Comparison of ENCODE assay signal across 10 cellular contexts in the genomic region with DNA sequence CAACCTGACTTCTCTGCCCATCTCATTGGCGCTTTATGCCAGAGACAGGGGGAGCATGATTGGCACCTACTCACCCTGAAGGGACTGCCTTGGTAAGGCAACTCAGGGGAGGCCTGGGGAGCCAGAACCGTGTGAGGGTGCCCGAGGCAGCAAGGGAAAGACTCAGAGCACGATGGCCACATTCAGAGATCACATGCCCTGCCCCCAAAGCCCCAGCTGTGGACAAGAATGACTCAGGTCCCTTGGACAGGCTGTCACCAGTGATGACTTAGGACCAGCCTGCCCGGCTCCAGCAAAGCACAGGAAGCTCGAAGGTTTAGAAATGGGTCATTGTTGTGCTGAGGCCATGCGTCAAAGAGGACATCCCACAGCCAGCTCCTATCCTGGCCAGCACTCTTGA. TPM values are rescaled to one million over a fixed set of nuclear protein-coding genes. Genes with fewer than 3 reads are reported as not detected.
DNase-seq lines count a peak whose midpoint lies in the region; ATAC-seq, FAIRE-seq and TF ChIP-seq lines count a peak whose summit lies in the region.
"Had no signal": no experiment of that assay in that cellular context is flagged by ENCODE, and none has a peak within 500 bp of the region (broad histone marks: within the 10 kb centered on the region; RNA-seq: fewer than 3 reads in every experiment).

No MANE protein-coding gene starts in this region.

- in situ Hi-C loops in GM13976 (cut with MboI; ENCODE audit: low sequenced_read_pairs, unreplicated experiment): no loop called here

- H3K36me3 Mint-ChIP-seq in central memory CD8-positive, alpha-beta T cell (ENCODE audit: insufficient read depth): peaks cover 13% of the 10 kb centered on the region

- no peak for TF ChIP-seq EP300 in A549 (IDR thresholded peaks at IDR 0.05)

- peak overlapping the region; percentile 14; the same call in 2 of the 3 replicates for H3K4me2 ChIP-seq in A549

- ATAC-seq in A549 (no peak), HG03139 (IDR thresholded peaks at IDR 0.05; ENCODE audit: unreplicated experiment) (no peak)
- ATAC-seq in central memory CD8-positive, alpha-beta T cell (replicated peaks; ENCODE audit: extremely low read depth, poor library complexity, severe bottlenecking): no peak
- no peak for ATAC-seq in activated CD4-positive, CD25-positive, alpha-beta regulatory T cell treated with anti-CD3 and anti-CD28 coated beads, Interleukin-2, amount 50 U/mL, for 24 hours

- peaks cover 38% of the 10 kb centered on the region for H3K4me1 ChIP-seq in A549

- no peak for TF ChIP-seq POLR2A in A549 (IDR thresholded peaks at IDR 0.05; ENCODE audit: low read length)

- H3K27ac ChIP-seq in A549: peak overlapping the region; percentile 70 to 71; a peak in 5 of 6 replicates

- CTCF ChIA-PET in A549 (lab: Yijun Ruan, JAX): interaction anchor here (0.7 to 2.9 kb wide), 5 partner anchors 26 to 504 kb away, joined by 3 to 11 read pairs (median 4); no protein-coding TSS in a partner anchor

- H3K4me3 Mint-ChIP-seq in central memory CD8-positive, alpha-beta T cell: no peak overlapping the region

- peak overlapping the region; percentile 44 for H3K27ac Mint-ChIP-seq in central memory CD8-positive, alpha-beta T cell (ENCODE audit: low read depth)

- WGBS in A549 (ENCODE audit: missing lambda C conversion rate): 52% methylated on average over 5 of the region's 7 CpGs

- no peaks in the 10 kb centered on the region for H3K27me3 Mint-ChIP-seq in central memory CD8-positive, alpha-beta T cell

- no peak for TF ChIP-seq RAD21 in A549 (conservative IDR thresholded peaks at IDR 0.05 in 1 of 2, IDR thresholded peaks at IDR 0.05 in 1 of 2)

- H3K4me3 ChIP-seq in A549: no peak overlapping the region

- TF ChIP-seq CTCF in A549 (IDR thresholded peaks at IDR 0.05) (no peak), GM13976 (IDR thresholded peaks at IDR 0.05; ENCODE audit: borderline replicate concordance, control extremely low read depth, extremely low read depth, insufficient read depth, missing control alignments) (no peak)

- peak in 1 of 2 experiments; percentile 14 for DNase-seq in A549 (ENCODE audit: low read depth in 1 of 2, low spot score in 1 of 2)
- peak; percentile 51 for DNase-seq in LHCN-M2 (ENCODE audit: low read depth)
- DNase-seq in central memory CD8-positive, alpha-beta T cell (ENCODE audit: low spot score in 2 of 2): no peak
- DNase-seq in lung microvascular endothelial cell (ENCODE audit: low read depth in 2 of 2): peak; percentile 57 to 78
- no peak for DNase-seq in NCI-H1105 treated with DMSO at 0.1 percent for 48 hours (lab: John Stamatoyannopoulos, UW)
- no peak for DNase-seq in GM13976 (ENCODE audit: low spot score)
- DNase-seq: cortex of kidney, NCI-H2029 had no signal

- POLR2A ChIA-PET in A549 (lab: Yijun Ruan, JAX): interaction anchor here (1.2 kb wide), 1 partner anchor 48 kb away, joined by 3 read pairs; no protein-coding TSS in a partner anchor

- H3K9me3 Mint-ChIP-seq in central memory CD8-positive, alpha-beta T cell: no peaks in the 10 kb centered on the region

- no peak for FAIRE-seq in A549 (lab: Jason Lieb, UNC)

- H3K4me1 Mint-ChIP-seq in central memory CD8-positive, alpha-beta T cell: peaks cover 11% of the 10 kb centered on the region

- H3K9me3 ChIP-seq in A549: no peaks in the 10 kb centered on the region

TF ChIP-seq in A549, 52 proteins besides CTCF, POLR2A, EP300 and RAD21:
- no peak for TF ChIP-seq RARB (CRISPR knock-in tag; IDR thresholded peaks at IDR 0.05)
- TF ChIP-seq GATA3 (IDR thresholded peaks at IDR 0.05; ENCODE audit: borderline replicate concordance): no peak
- TF ChIP-seq HOXB5 (CRISPR knock-in tag; IDR thresholded peaks at IDR 0.05): no peak
- TF ChIP-seq ELK1 (IDR thresholded peaks at IDR 0.05; ENCODE audit: low read depth, low read length): no peak
- no peak for TF ChIP-seq FOSL2 (IDR thresholded peaks at IDR 0.05)
- no peak for TF ChIP-seq FOSL2 (CRISPR knock-in tag; IDR thresholded peaks at IDR 0.05)
- TF ChIP-seq JUNB (IDR thresholded peaks at IDR 0.05): no peak
- TF ChIP-seq CEBPB (IDR thresholded peaks at IDR 0.05): no peak
- TF ChIP-seq TP53 (CRISPR knock-in tag; IDR thresholded peaks at IDR 0.05): no peak
- TF ChIP-seq, protein P1, sequence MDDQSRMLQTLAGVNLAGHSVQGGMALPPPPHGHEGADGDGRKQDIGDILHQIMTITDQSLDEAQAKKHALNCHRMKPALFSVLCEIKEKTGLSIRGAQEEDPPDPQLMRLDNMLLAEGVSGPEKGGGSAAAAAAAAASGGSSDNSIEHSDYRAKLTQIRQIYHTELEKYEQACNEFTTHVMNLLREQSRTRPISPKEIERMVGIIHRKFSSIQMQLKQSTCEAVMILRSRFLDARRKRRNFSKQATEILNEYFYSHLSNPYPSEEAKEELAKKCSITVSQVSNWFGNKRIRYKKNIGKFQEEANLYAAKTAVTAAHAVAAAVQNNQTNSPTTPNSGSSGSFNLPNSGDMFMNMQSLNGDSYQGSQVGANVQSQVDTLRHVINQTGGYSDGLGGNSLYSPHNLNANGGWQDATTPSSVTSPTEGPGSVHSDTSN (IDR thresholded peaks at IDR 0.05): no peak
- TF ChIP-seq CHD4 (IDR thresholded peaks at IDR 0.05; ENCODE audit: borderline replicate concordance): no peak
- TF ChIP-seq, protein P2, sequence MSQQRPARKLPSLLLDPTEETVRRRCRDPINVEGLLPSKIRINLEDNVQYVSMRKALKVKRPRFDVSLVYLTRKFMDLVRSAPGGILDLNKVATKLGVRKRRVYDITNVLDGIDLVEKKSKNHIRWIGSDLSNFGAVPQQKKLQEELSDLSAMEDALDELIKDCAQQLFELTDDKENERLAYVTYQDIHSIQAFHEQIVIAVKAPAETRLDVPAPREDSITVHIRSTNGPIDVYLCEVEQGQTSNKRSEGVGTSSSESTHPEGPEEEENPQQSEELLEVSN (IDR thresholded peaks at IDR 0.05; ENCODE audit: borderline replicate concordance, low read depth): no peak
- no peak for TF ChIP-seq ATOH8 (CRISPR knock-in tag; IDR thresholded peaks at IDR 0.05; ENCODE audit: low read depth)
- TF ChIP-seq ZFP36 (IDR thresholded peaks at IDR 0.05; ENCODE audit: borderline replicate concordance, partially characterized antibody): no peak
- TF ChIP-seq NFE2L2 (conservative IDR thresholded peaks at IDR 0.05; ENCODE audit: low read length): no peak
- no peak for TF ChIP-seq ZSCAN20 (CRISPR knock-in tag; IDR thresholded peaks at IDR 0.05)

RNA-seq across cellular contexts. Expression of gene LIMD1, which starts 49.1 kb away (rescaled TPM):
- 30.7 and 38.6 TPM in 2 replicates for polyA plus RNA-seq in A549 (2011; rRNA removed)
- polyA plus RNA-seq in A549 (2012; cell fraction: cytosol; rRNA removed): 14.9 and 20.0 TPM in 2 replicates
- polyA plus RNA-seq in A549 (2012; cell fraction: nucleus; rRNA removed): 48.7 and 51.2 TPM in 2 replicates
- polyA plus RNA-seq in A549 (2017; fragmentation: RNase III; extraction: RNeasy Plus Mini Kit Qiagen cat#74134 plus additional on column Dnase treatment): 17.4 to 18.8 TPM (median 18.8 TPM) in 3 replicates
- polyA minus RNA-seq in A549 (2011; rRNA and poly(A)+ RNA removed): 95.4 and 109 TPM in 2 replicates
- total RNA-seq in LHCN-M2 (2014; rRNA removed): 29.2 and 31.5 TPM in 2 replicates
- 12.1 TPM for polyA plus RNA-seq in LHCN-M2 (2012)
- total RNA-seq in lung microvascular endothelial cell: 12.0 and 15.1 TPM in 2 replicates

Comparison
In these comparisons a context has a peak if more than half of its experiments do, and no peak if none do; other contexts are left out.
1. DNase-seq: peak in LHCN-M2 (single experiment) and lung microvascular endothelial cell (2 of 2); none in central memory CD8-positive, alpha-beta T cell (0 of 2), NCI-H1105 treated with DMSO at 0.1 percent for 48 hours (single experiment) and GM13976 (single experiment).